Comparison of ENCODE assay signal across 8 cellular contexts in genomic region chr11:120186799-120187591, GRCh38. TPM values are rescaled to one million over a fixed set of nuclear protein-coding genes. Genes with fewer than 3 reads are reported as not detected.
DNase-seq lines count a peak whose midpoint lies in the region; ATAC-seq, FAIRE-seq and TF ChIP-seq lines count a peak whose summit lies in the region.

No MANE protein-coding gene starts in this region.

- H3K27ac ChIP-seq in colonic mucosa: peak overlapping the region; percentile 89
- no peak overlapping the region for H3K27ac ChIP-seq in CD4-positive, alpha-beta memory T cell (ENCODE audit: low read depth, low read length)

- H3K9me3 ChIP-seq in colonic mucosa: no peaks in the 10 kb centered on the region
- H3K9me3 ChIP-seq in CD4-positive, alpha-beta memory T cell (ENCODE audit: control insufficient read depth in 1 of 2, low read length in 2 of 2): no peaks in the 10 kb centered on the region

- H3K27me3 Mint-ChIP-seq in HFFc6 (ENCODE audit: insufficient read depth) (peaks cover 7% of the 10 kb centered on the region; the same call in 1 of the 2 replicates), neural crest cell (ENCODE audit: low read depth) (no peaks in the 10 kb centered on the region)
- H3K27me3 Mint-ChIP-seq in CD4-positive, alpha-beta memory T cell: peaks cover 14 to 28% of the 10 kb centered on the region in 2 donors

- H3K4me3 ChIP-seq in colonic mucosa: no peak overlapping the region
- no peak overlapping the region for H3K4me3 ChIP-seq in CD4-positive, alpha-beta memory T cell (ENCODE audit: low read length in 2 of 2)

- DNase-seq in GM10248 (ENCODE audit: extremely low spot score) (peak; percentile 53), HFFc6 (peak; percentile 9), colonic mucosa (peak; percentile 78), neural crest cell (ENCODE audit: low read depth, low spot score) (no peak), GM19239 (ENCODE audit: insufficient read length, low spot score) (no peak), erythroblast (lab: John Stamatoyannopoulos, UW) (no peak)
- no peak for DNase-seq in CD4-positive, alpha-beta memory T cell

- CTCF ChIA-PET in GM10248 (lab: Yijun Ruan, JAX): interaction anchor here (0.9 to 1.0 kb wide), 2 partner anchors 17 to 113 kb away, joined by 3 read pairs; no protein-coding TSS in a partner anchor
- CTCF ChIA-PET in CD4-positive, alpha-beta memory T cell (lab: Charles Lee; ENCODE audit: partially characterized antibody): no interaction called here

- POLR2A ChIA-PET in GM10248 (lab: Yijun Ruan, JAX): no interaction called here
- POLR2A ChIA-PET in CD4-positive, alpha-beta memory T cell (lab: Charles Lee; ENCODE audit: partially characterized antibody): no interaction called here

- H3K36me3 ChIP-seq in colonic mucosa: no peaks in the 10 kb centered on the region
- no peaks in the 10 kb centered on the region for H3K36me3 ChIP-seq in CD4-positive, alpha-beta memory T cell (ENCODE audit: insufficient read depth, low read length)

- H3K27me3 ChIP-seq in colonic mucosa: no peaks in the 10 kb centered on the region
- H3K27me3 ChIP-seq in CD4-positive, alpha-beta memory T cell (ENCODE audit: insufficient read depth, low read length): no peaks in the 10 kb centered on the region

- H3K4me1 Mint-ChIP-seq in HFFc6 (ENCODE audit: low read depth): peaks cover 31% of the 10 kb centered on the region
- peaks cover 73% of the 10 kb centered on the region for H3K4me1 Mint-ChIP-seq in neural crest cell
- no peaks in the 10 kb centered on the region for H3K4me1 Mint-ChIP-seq in CD4-positive, alpha-beta memory T cell

- peaks cover 24% of the 10 kb centered on the region for H3K4me1 ChIP-seq in colonic mucosa
- no peaks in the 10 kb centered on the region for H3K4me1 ChIP-seq in CD4-positive, alpha-beta memory T cell (ENCODE audit: insufficient read depth, low read length)

- H3K9me3 Mint-ChIP-seq in HFFc6: no peaks in the 10 kb centered on the region
- H3K9me3 Mint-ChIP-seq in neural crest cell: no peaks in the 10 kb centered on the region
- H3K9me3 Mint-ChIP-seq in CD4-positive, alpha-beta memory T cell: no peaks in the 10 kb centered on the region

- H3K36me3 Mint-ChIP-seq in HFFc6 (ENCODE audit: low read depth) (no peaks in the 10 kb centered on the region), neural crest cell (ENCODE audit: low read depth) (no peaks in the 10 kb centered on the region)
- no peaks in the 10 kb centered on the region for H3K36me3 Mint-ChIP-seq in CD4-positive, alpha-beta memory T cell

- H3K4me3 Mint-ChIP-seq in HFFc6 (no peak overlapping the region), neural crest cell (peak overlapping the region; percentile 13)
- H3K4me3 Mint-ChIP-seq in CD4-positive, alpha-beta memory T cell: no peak overlapping the region

- H3K9ac ChIP-seq in colonic mucosa (ENCODE audit: low read depth in 2 of 2, low read length in 2 of 2): peak overlapping the region; percentile 56 to 65

- TF ChIP-seq CTCF in GM10248 (IDR thresholded peaks at IDR 0.05; ENCODE audit: control extremely low read depth, extremely low read depth, low read depth, missing control alignments): no peak
- no peak for TF ChIP-seq CTCF in HFFc6 (IDR thresholded peaks at IDR 0.05)
- no peak for TF ChIP-seq CTCF in colonic mucosa (IDR thresholded peaks at IDR 0.05)
- TF ChIP-seq CTCF in neural crest cell (conservative IDR thresholded peaks at IDR 0.05): no peak

- FAIRE-seq in GM19239 (lab: Jason Lieb, UNC): no peak

- intact Hi-C loops in colonic mucosa (cut with DNase I): no loop called here
- intact Hi-C loops in CD4-positive, alpha-beta memory T cell (cut with micrococcal nuclease): no loop called here

- H3K27ac Mint-ChIP-seq in HFFc6 (peak overlapping the region; percentile 60), neural crest cell (ENCODE audit: unreplicated experiment) (peak overlapping the region; percentile 73)
- no peak overlapping the region for H3K27ac Mint-ChIP-seq in CD4-positive, alpha-beta memory T cell

- no peak for TF ChIP-seq POLR2A in erythroblast (IDR thresholded peaks at IDR 0.05; ENCODE audit: low read length)

- no peak for ATAC-seq in HG02623 (IDR thresholded peaks at IDR 0.05; ENCODE audit: unreplicated experiment)

RNA-seq across cellular contexts. Expression of gene OAF, which starts 23.8 kb away (rescaled TPM):
- total RNA-seq in HFFc6 (2021; fragmentation: NEBNext Ultra II Directional; extraction: Animal tissue kit (Norgen Biotek cat#: 25700)): 100 to 1,000 TPM; 111 to 143 (median 123) TPM
- total RNA-seq in colonic mucosa (100 to 1,000 TPM; 142 to 152 TPM), neural crest cell (40.2 and 41.3 TPM in 2 replicates)
- 1 to 10 TPM; 1.3 to 1.5 TPM for total RNA-seq in CD4-positive, alpha-beta memory T cell
- 1 to 10 TPM; 1.8 to 2.6 TPM for polyA plus RNA-seq in CD4-positive, alpha-beta memory T cell

RNA-seq across cellular contexts. Expression of gene TRIM29, which starts 49.1 kb away (rescaled TPM):
- total RNA-seq in HFFc6 (2021; fragmentation: NEBNext Ultra II Directional; extraction: Animal tissue kit (Norgen Biotek cat#: 25700)): 1 to 10 TPM; 1.5 to 3.2 (median 3.1) TPM
- total RNA-seq in colonic mucosa (1 to 10 TPM; 3.4 to 4.0 TPM), neural crest cell (not detected in 2 replicates)
- total RNA-seq in CD4-positive, alpha-beta memory T cell: not detected
- polyA plus RNA-seq in CD4-positive, alpha-beta memory T cell: not detected

RNA-seq across cellular contexts. Expression of gene POU2F3, which starts 52.9 kb away (rescaled TPM):
- total RNA-seq in HFFc6 (2021; fragmentation: NEBNext Ultra II Directional; extraction: Animal tissue kit (Norgen Biotek cat#: 25700)): not detected
- total RNA-seq in colonic mucosa: 1 to 10 TPM in 1 of 2 donors, under 1 TPM in 1; 0.77 to 1.5 TPM
- total RNA-seq in neural crest cell: not detected in 2 replicates
- total RNA-seq in CD4-positive, alpha-beta memory T cell: not detected
- polyA plus RNA-seq in CD4-positive, alpha-beta memory T cell: not detected

Comparison
In these comparisons a context has a peak if more than half of its experiments do, and no peak if none do; other contexts are left out.
1. DNase-seq: peak in GM10248 (single experiment), HFFc6 (single experiment) and colonic mucosa (single experiment); none in neural crest cell (single experiment), GM19239 (single experiment), erythroblast (0 of 2) and CD4-positive, alpha-beta memory T cell (0 of 5).
2. H3K27ac Mint-ChIP-seq: peak in HFFc6 (single experiment) and neural crest cell (single experiment); none in CD4-positive, alpha-beta memory T cell (0 of 7).
3. RNA of gene OAF, which starts 23.8 kb away (total RNA-seq): 142 to 152 TPM in colonic mucosa, 111 to 143 TPM in HFFc6 and 40.2 to 41.3 TPM in neural crest cell; 1.3 to 1.5 TPM in CD4-positive, alpha-beta memory T cell; every median in the first group is over 10 times any median in the second.